25 cellular contexts compared by ENCODE assay signal in genomic region chr17:27385626-27386025, GRCh38.
"Had no signal": no experiment of that assay in that cellular context is flagged by ENCODE, and none has a peak within 500 bp of the region (broad histone marks: within the 10 kb centered on the region; RNA-seq: fewer than 3 reads in every experiment).

No MANE protein-coding gene starts in this region.

- H3K4me1 ChIP-seq: Peyer's patch had no signal

- H3K9me3 ChIP-seq: Peyer's patch, SJCRH30, SK-N-SH had no signal

- H3K27ac Mint-ChIP-seq: activated CD4-positive, alpha-beta T cell treated with anti-CD3 and anti-CD28 coated beads, Interleukin-2, amount 10 ng/mL, durations not matched to agents 24 days and 14 days; activated CD8-positive, alpha-beta memory T cell treated with anti-CD3 and anti-CD28 coated beads, Interleukin-2, amount 10 ng/mL, durations not matched to agents 7 days and 5 days; activated naive CD4-positive, alpha-beta T cell treated with anti-CD3 and anti-CD28 coated beads for 36 hours; activated naive CD8-positive, alpha-beta T cell; activated T-helper 17 cell treated with anti-CD3 and anti-CD28 coated beads, Interleukin-2, amount 50 U/mL, for 72 hours had no signal

- H3K36me3 ChIP-seq: brain microvascular endothelial cell, cardiac muscle cell, Peyer's patch, SJCRH30 had no signal

- H3K4me3 Mint-ChIP-seq: activated CD4-positive, alpha-beta T cell treated with anti-CD3 and anti-CD28 coated beads, Interleukin-2, amount 10 ng/mL, durations not matched to agents 24 days and 14 days; activated CD8-positive, alpha-beta memory T cell treated with anti-CD3 and anti-CD28 coated beads, Interleukin-2, amount 10 ng/mL, durations not matched to agents 7 days and 5 days; activated naive CD4-positive, alpha-beta T cell treated with anti-CD3 and anti-CD28 coated beads for 36 hours; activated naive CD8-positive, alpha-beta T cell; activated T-cell treated with anti-CD3 and anti-CD28 coated beads, Interleukin-2, amount 50 U/mL, for 4 hours; activated T-helper 17 cell treated with anti-CD3 and anti-CD28 coated beads, Interleukin-2, amount 50 U/mL, for 72 hours had no signal

- H3K27ac ChIP-seq: brain microvascular endothelial cell, cardiac muscle cell, Peyer's patch had no signal

- H3K9me3 Mint-ChIP-seq: activated CD4-positive, alpha-beta T cell treated with anti-CD3 and anti-CD28 coated beads, Interleukin-2, amount 10 ng/mL, durations not matched to agents 24 days and 14 days; activated naive CD4-positive, alpha-beta T cell treated with anti-CD3 and anti-CD28 coated beads for 36 hours; activated T-cell treated with anti-CD3 and anti-CD28 coated beads, Interleukin-2, amount 50 U/mL, for 4 hours; activated T-helper 17 cell treated with anti-CD3 and anti-CD28 coated beads, Interleukin-2, amount 50 U/mL, for 72 hours had no signal

- H3K36me3 Mint-ChIP-seq: activated CD8-positive, alpha-beta memory T cell treated with anti-CD3 and anti-CD28 coated beads, Interleukin-2, amount 10 ng/mL, durations not matched to agents 7 days and 5 days had no signal

- DNase-seq: activated CD4-positive, alpha-beta T cell treated with anti-CD3 and anti-CD28 coated beads for 1 hour; activated CD4-positive, alpha-beta T cell treated with anti-CD3 and anti-CD28 coated beads, Interleukin-2, amount 10 ng/mL, durations not matched to agents 24 days and 14 days; activated CD4-positive, alpha-beta T cell treated with anti-CD3 and anti-CD28 coated beads, Interleukin-2, amount 50 U/mL, for 48 hours; activated CD8-positive, alpha-beta memory T cell treated with anti-CD3 and anti-CD28 coated beads, Interleukin-2, amount 10 ng/mL, durations not matched to agents 7 days and 5 days; activated gamma-delta T cell; activated naive CD4-positive, alpha-beta T cell treated with anti-CD3 and anti-CD28 coated beads for 36 hours; activated T-cell treated with anti-CD3 and anti-CD28 coated beads, Interleukin-2, amount 50 U/mL, for 4 hours; amygdala; brain microvascular endothelial cell; cerebellar nuclear complex; Karpas-422; NCI-H1105 treated with DMSO at 0.1 percent for 48 hours; NCI-H1436 treated with DMSO at 0.1 percent for 48 hours; NCI-H187; NCI-H2081; NCI-H446; NCI-H524; Peyer's patch; Right ventricle myocardium superior; SJCRH30; SK-N-SH; T-helper 1 cell had no signal

- H3K27me3 ChIP-seq: brain microvascular endothelial cell, cardiac muscle cell, Peyer's patch, SJCRH30 had no signal

- ATAC-seq: activated CD8-positive, alpha-beta memory T cell treated with anti-CD3 and anti-CD28 coated beads, Interleukin-2, amount 10 ng/mL, durations not matched to agents 7 days and 5 days; activated T-cell treated with anti-CD3 and anti-CD28 coated beads, Interleukin-2, amount 50 U/mL, for 4 hours; activated T-helper 17 cell treated with anti-CD3 and anti-CD28 coated beads, Interleukin-2, amount 50 U/mL, for 72 hours had no signal

- H3K4me3 ChIP-seq: cardiac muscle cell, Peyer's patch, SJCRH30 had no signal
